ENCODE assay signal across 18 cellular contexts in genomic region chr2:156935611-156936010, GRCh38.
DNase-seq lines count a peak whose midpoint lies in the region; TF ChIP-seq lines count a peak whose summit lies in the region.
"Had no signal": no experiment of that assay in that cellular context is flagged by ENCODE, and none has a peak within 500 bp of the region (broad histone marks: within the 10 kb centered on the region; RNA-seq: fewer than 3 reads in every experiment).

No MANE protein-coding gene starts in this region.

- H3K23ac ChIP-seq in mesenchymal stem cell (ENCODE audit: low read length in 2 of 2): no peak overlapping the region

- H3K4me1 ChIP-seq in neural progenitor cell (no peaks in the 10 kb centered on the region), mesenchymal stem cell (ENCODE audit: control insufficient read depth, insufficient read depth, low read depth, low read length) (no peaks in the 10 kb centered on the region)
- H3K4me1 ChIP-seq: spleen, upper lobe of right lung had no signal

- H3K36me3 ChIP-seq in neural progenitor cell (no peaks in the 10 kb centered on the region), mesenchymal stem cell (ENCODE audit: control insufficient read depth in 1 of 2, insufficient read depth in 2 of 2, low read depth in 1 of 2, low read length in 2 of 2) (no peaks in the 10 kb centered on the region)
- H3K36me3 ChIP-seq: brain microvascular endothelial cell, spleen, upper lobe of right lung had no signal

- no peaks in the 10 kb centered on the region for H4K20me1 ChIP-seq in neural progenitor cell (ENCODE audit: low read depth)

- no peak overlapping the region for H3K27ac Mint-ChIP-seq in neural progenitor cell
- H3K27ac Mint-ChIP-seq: activated T-cell treated with anti-CD3 and anti-CD28 coated beads, Interleukin-2, amount 50 U/mL, for 72 hours had no signal

- no peak overlapping the region for H4K91ac ChIP-seq in mesenchymal stem cell (ENCODE audit: low read length)

- H2AFZ ChIP-seq in neural progenitor cell (replicated peaks): no peak overlapping the region
- no peak overlapping the region for H2AFZ ChIP-seq in mesenchymal stem cell (ENCODE audit: low read depth, low read length)

- no peak overlapping the region for H2BK12ac ChIP-seq in mesenchymal stem cell (ENCODE audit: low read length in 2 of 2)

- no peak overlapping the region for H4K8ac ChIP-seq in mesenchymal stem cell (ENCODE audit: low read length)

- no peaks in the 10 kb centered on the region for H3K79me2 ChIP-seq in neural progenitor cell (ENCODE audit: low read depth)

- H3K36me3 Mint-ChIP-seq in neural progenitor cell: no peaks in the 10 kb centered on the region

- WGBS in mesenchymal stem cell: 83% methylated on average over 4 of the region's 5 CpGs

- H3K27me3 Mint-ChIP-seq in neural progenitor cell (ENCODE audit: insufficient read depth, low read depth): no peaks in the 10 kb centered on the region

- H2BK120ac ChIP-seq in mesenchymal stem cell (ENCODE audit: low read depth, low read length): no peak overlapping the region

- no peak overlapping the region for H2AK5ac ChIP-seq in mesenchymal stem cell (ENCODE audit: low read length, severe bottlenecking)

- no peak overlapping the region for H3K9ac ChIP-seq in neural progenitor cell
- H3K9ac ChIP-seq in mesenchymal stem cell (ENCODE audit: low read length): no peak overlapping the region

- H3K27me3 ChIP-seq in neural progenitor cell: no peaks in the 10 kb centered on the region
- H3K27me3 ChIP-seq in mesenchymal stem cell (ENCODE audit: control insufficient read depth in 1 of 2, insufficient read depth in 1 of 2, low read length in 2 of 2): no peaks in the 10 kb centered on the region
- H3K27me3 ChIP-seq: brain microvascular endothelial cell, spleen, upper lobe of right lung had no signal

- DNase-seq in DMS 273 (lab: John Stamatoyannopoulos, UW; ENCODE audit: unreplicated experiment) (peak; percentile 69), DMS 273 treated with DMSO at 0.1 percent for 48 hours (lab: John Stamatoyannopoulos, UW) (no peak), NCI-H345 (lab: John Stamatoyannopoulos, UW) (peak; percentile 90), SW480 (ENCODE audit: low spot score) (peak; percentile 1), neural progenitor cell (ENCODE audit: low spot score) (peak; percentile 11), mesenchymal stem cell (no peak)
- no peak for DNase-seq in NK-92 treated with Interleukin-12 subunit alpha and Interleukin-12 subunit beta, amount 100 ng/mL, for 24 hours (lab: John Stamatoyannopoulos, UW)
- DNase-seq in activated naive CD4-positive, alpha-beta T cell treated with Interleukin-2 at 50 U/mL for 16 hours: no peak
- DNase-seq: activated CD4-positive, CD25-positive, alpha-beta regulatory T cell treated with anti-CD3 and anti-CD28 coated beads, Interleukin-2, amount 50 U/mL, for 72 hours; activated T-cell treated with anti-CD3 and anti-CD28 coated beads, Interleukin-2, amount 50 U/mL, for 72 hours; brain microvascular endothelial cell; DMS79; H7; occipital lobe; spleen; upper lobe of right lung had no signal

- H2BK5ac ChIP-seq in mesenchymal stem cell (ENCODE audit: low read depth, low read length, poor library complexity, severe bottlenecking): no peak overlapping the region

- H3K4me1 Mint-ChIP-seq in neural progenitor cell: peaks cover 12% of the 10 kb centered on the region

- H3K4me2 ChIP-seq in neural progenitor cell: no peak overlapping the region
- H3K4me2 ChIP-seq in mesenchymal stem cell (ENCODE audit: low read length, poor library complexity, severe bottlenecking): no peak overlapping the region

- no peaks in the 10 kb centered on the region for H3K9me3 Mint-ChIP-seq in neural progenitor cell
- H3K9me3 Mint-ChIP-seq: activated T-cell treated with anti-CD3 and anti-CD28 coated beads, Interleukin-2, amount 50 U/mL, for 72 hours had no signal

- no peaks in the 10 kb centered on the region for H3F3A ChIP-seq in neural progenitor cell (ENCODE audit: low read depth)

- H3K4me3 ChIP-seq in neural progenitor cell (no peak overlapping the region), mesenchymal stem cell (ENCODE audit: insufficient read depth in 1 of 2, low read depth in 1 of 2, low read length in 2 of 2) (no peak overlapping the region)
- H3K4me3 ChIP-seq: lung, spleen, upper lobe of right lung had no signal

- H3K27ac ChIP-seq in neural progenitor cell (no peak overlapping the region), mesenchymal stem cell (ENCODE audit: low read length, poor library complexity, severe bottlenecking) (no peak overlapping the region)
- H3K27ac ChIP-seq: 22Rv1, brain microvascular endothelial cell, spleen, upper lobe of right lung had no signal

- H3K4ac ChIP-seq in mesenchymal stem cell (ENCODE audit: low read depth in 1 of 2, low read length in 2 of 2): no peak overlapping the region

- no peak overlapping the region for H2BK15ac ChIP-seq in mesenchymal stem cell (ENCODE audit: low read depth, poor library complexity, severe bottlenecking)

- H3K4me3 Mint-ChIP-seq in neural progenitor cell: no peak overlapping the region
- H3K4me3 Mint-ChIP-seq: activated T-cell treated with anti-CD3 and anti-CD28 coated beads, Interleukin-2, amount 50 U/mL, for 72 hours had no signal

- H3K79me1 ChIP-seq in mesenchymal stem cell (replicated peaks; ENCODE audit: low read length, poor library complexity, severe bottlenecking): no peaks in the 10 kb centered on the region

- no peak overlapping the region for H3K14ac ChIP-seq in mesenchymal stem cell (ENCODE audit: low read length in 2 of 2)

- TF ChIP-seq CTCF in neural progenitor cell (IDR thresholded peaks at IDR 0.05): no peak

- H3K18ac ChIP-seq in mesenchymal stem cell (ENCODE audit: low read depth in 1 of 2, low read length in 2 of 2): no peak overlapping the region

- H3K9me3 ChIP-seq in neural progenitor cell (ENCODE audit: low read depth): no peaks in the 10 kb centered on the region
- H3K9me3 ChIP-seq in mesenchymal stem cell (ENCODE audit: control insufficient read depth, low read length): no peaks in the 10 kb centered on the region
- H3K9me3 ChIP-seq: spleen, upper lobe of right lung had no signal

Comparison
In these comparisons a context has a peak if more than half of its experiments do, and no peak if none do; other contexts are left out.
1. DNase-seq: peak in DMS 273 (single experiment), NCI-H345 (single experiment), SW480 (single experiment) and neural progenitor cell (single experiment); none in DMS 273 treated with DMSO at 0.1 percent for 48 hours (single experiment), mesenchymal stem cell (single experiment), NK-92 treated with Interleukin-12 subunit alpha and Interleukin-12 subunit beta, amount 100 ng/mL, for 24 hours (single experiment) and activated naive CD4-positive, alpha-beta T cell treated with Interleukin-2 at 50 U/mL for 16 hours (single experiment).